8 cellular contexts compared by ENCODE assay signal in the genomic region with DNA sequence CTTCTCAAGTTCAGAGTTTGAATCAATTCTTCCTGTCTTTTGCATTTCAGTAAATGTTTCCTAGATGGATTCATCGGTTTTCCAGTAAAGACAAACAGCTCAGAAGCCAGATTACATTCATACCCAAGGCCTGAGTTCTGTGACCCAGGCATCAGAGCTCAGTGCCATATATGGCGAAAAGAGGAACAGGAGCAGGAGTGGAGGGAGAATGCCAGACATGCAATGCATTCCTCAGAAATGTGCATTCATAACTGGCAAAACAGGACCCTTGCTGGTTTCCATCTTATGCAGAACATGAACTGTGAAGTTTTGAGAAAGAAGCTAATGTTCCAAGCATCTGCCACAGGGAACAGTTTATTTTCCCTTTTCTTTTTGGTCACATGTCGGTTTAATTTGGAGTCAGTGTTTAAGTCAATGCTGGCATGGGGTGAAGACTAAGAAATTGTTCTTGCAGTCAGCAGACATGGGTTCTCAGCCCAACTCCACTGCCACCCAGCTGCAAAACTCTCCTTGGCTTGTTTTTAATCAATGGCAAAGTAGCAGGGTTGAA.
DNase-seq lines count a peak whose midpoint lies in the region; ATAC-seq and TF ChIP-seq lines count a peak whose summit lies in the region.

No MANE protein-coding gene starts in this region.

- H3K36me3 ChIP-seq in gastroesophageal sphincter (no peaks in the 10 kb centered on the region), rectal smooth muscle tissue (ENCODE audit: control insufficient read depth, insufficient read depth, low read length) (no peaks in the 10 kb centered on the region), mucosa of descending colon (ENCODE audit: low read depth) (no peaks in the 10 kb centered on the region)

- in situ Hi-C loops in SK-MEL-5 (cut with HindIII; ENCODE audit: low pct_unique_long_range_greater_than_20kb, low sequenced_read_pairs), result no loop called here

- H3K4me1 ChIP-seq in gastroesophageal sphincter (peaks cover 38 to 99% (median 69%) of the 10 kb centered on the region in 3 donors), rectal smooth muscle tissue (ENCODE audit: control insufficient read depth, insufficient read depth, low read length) (peaks cover 72% of the 10 kb centered on the region), mucosa of descending colon (ENCODE audit: low read depth) (peaks cover 49% of the 10 kb centered on the region)

- no peaks in the 10 kb centered on the region for H3K27me3 ChIP-seq in gastroesophageal sphincter
- H3K27me3 ChIP-seq in rectal smooth muscle tissue (ENCODE audit: control insufficient read depth, insufficient read depth, low read length), result no peaks in the 10 kb centered on the region

- peak; percentile 73 for TF ChIP-seq EP300 in gastroesophageal sphincter (IDR thresholded peaks at IDR 0.05)

- intact Hi-C loops in mucosa of descending colon (cut with DNase I, micrococcal nuclease), result no loop called here

- TF ChIP-seq CTCF in gastroesophageal sphincter (IDR thresholded peaks at IDR 0.05) (peak in 2 of 4 experiments; percentile 3 to 54), mucosa of descending colon (IDR thresholded peaks at IDR 0.05) (no peak)

- ATAC-seq in gastroesophageal sphincter (peak; percentile 66), mucosa of descending colon (no peak), HG03571 (IDR thresholded peaks at IDR 0.05; ENCODE audit: unreplicated experiment) (no peak)

- WGBS in gastroesophageal sphincter (ENCODE audit: low coverage in 1 of 2), 2 donors, result 13 to 24% methylated on average over 3 of the region's 3 CpGs

- no peak overlapping the region for H3K4me3 ChIP-seq in gastroesophageal sphincter
- no peak overlapping the region for H3K4me3 ChIP-seq in rectal smooth muscle tissue (ENCODE audit: low read length)
- no peak overlapping the region for H3K4me3 ChIP-seq in mucosa of descending colon

- TF ChIP-seq POLR2A in gastroesophageal sphincter (IDR thresholded peaks at IDR 0.05), result no peak

- H3K27ac ChIP-seq in gastroesophageal sphincter (peak overlapping the region; percentile 93 to 100 (median 96)), rectal smooth muscle tissue (ENCODE audit: low read depth, low read length) (peak overlapping the region; percentile 97)

- H3K9me3 ChIP-seq in gastroesophageal sphincter (no peaks in the 10 kb centered on the region), mucosa of descending colon (no peaks in the 10 kb centered on the region)

- DNase-seq in ELR (ENCODE audit: low read depth) (peak; percentile 89), SK-MEL-5 (ENCODE audit: low read depth, low spot score) (peak; percentile 30), NCI-H1105 treated with DMSO at 0.1 percent for 48 hours (lab: John Stamatoyannopoulos, UW) (no peak), NCI-H510A treated with DMSO at 0.1 percent for 48 hours (lab: John Stamatoyannopoulos, UW) (no peak), mucosa of descending colon (no peak)

- no peak overlapping the region for H3K9ac ChIP-seq in rectal smooth muscle tissue (ENCODE audit: low read length)

Comparison
In these comparisons a context has a peak if more than half of its experiments do, and no peak if none do; other contexts are left out.
1. DNase-seq: peak in ELR (single experiment) and SK-MEL-5 (single experiment); none in NCI-H1105 treated with DMSO at 0.1 percent for 48 hours (single experiment), NCI-H510A treated with DMSO at 0.1 percent for 48 hours (single experiment) and mucosa of descending colon (0 of 3).